Comparison of ENCODE assay signal across 13 cellular contexts in the genomic region with DNA sequence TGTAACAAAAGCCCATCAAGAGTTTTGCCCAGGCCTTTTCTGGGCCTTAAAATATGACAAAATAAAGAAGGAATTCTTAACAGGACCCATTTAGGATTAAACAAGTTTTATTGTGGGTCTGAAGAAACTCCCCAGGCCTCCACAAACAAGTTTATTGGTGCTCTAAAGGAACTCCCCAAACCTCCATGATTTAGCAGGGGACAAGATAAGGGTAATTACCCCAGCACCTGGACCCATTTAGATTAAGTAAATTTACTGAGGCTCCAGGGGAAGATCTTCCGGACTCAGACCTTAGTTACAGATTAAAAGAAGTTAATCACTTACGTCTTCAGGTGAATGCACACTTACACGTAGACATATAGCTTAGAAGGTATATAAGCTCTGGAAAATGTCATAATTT. TPM values are rescaled to one million over a fixed set of nuclear protein-coding genes. Genes with fewer than 3 reads are reported as not detected.
"Had no signal": no experiment of that assay in that cellular context is flagged by ENCODE, and none has a peak within 500 bp of the region (broad histone marks: within the 10 kb centered on the region; RNA-seq: fewer than 3 reads in every experiment).

No MANE protein-coding gene starts in this region.

RNA-seq across cellular contexts. Expression of a gene that starts 9.3 kb away (rescaled TPM):
- total RNA-seq: activated CD4-positive, alpha-beta T cell treated with anti-CD3 and anti-CD28 coated beads for 36 hours; activated CD4-positive, alpha-beta T cell treated with anti-CD3 and anti-CD28 coated beads, Interleukin-2, amount 10 ng/mL, durations not matched to agents 7 days and 5 days; activated CD8-positive, alpha-beta memory T cell treated with anti-CD3 and anti-CD28 coated beads, Interleukin-2, amount 10 ng/mL, durations not matched to agents 7 days and 5 days; activated CD8-positive, alpha-beta T cell treated with anti-CD3 and anti-CD28 coated beads, Interleukin-2, amount 10 ng/mL, durations not matched to agents 7 days and 5 days; activated naive CD8-positive, alpha-beta T cell treated with anti-CD3 and anti-CD28 coated beads, Interleukin-2, amount 10 ng/mL, durations not matched to agents 7 days and 5 days; activated T-helper 2 cell treated with anti-CD3 and anti-CD28 coated beads, Interferon-gamma antibody, Interleukin-2, Interleukin-4, amounts not matched to agents 10 μg/mL and 5 μg/mL and 100 μg/mL, durations not matched to agents 14 hours and 24 hours and 36 hours; ascending aorta; bronchial epithelial cell; cardiac muscle cell; T-cell; T-helper 17 cell; T-helper 2 cell treated with Interferon-gamma antibody and Interleukin-4, amounts not matched to agents 100 ng/mL and 5 ng/mL, for 36 hours had no signal
- polyA plus RNA-seq: adipose tissue, cardiac muscle cell had no signal
